In genomic region chr9:35517136-35517535, GRCh38 we compare ENCODE assay signal across 10 cellular contexts. TPM values are rescaled to one million over a fixed set of nuclear protein-coding genes. Genes with fewer than 3 reads are reported as not detected.
DNase-seq lines count a peak whose midpoint lies in the region; ATAC-seq, FAIRE-seq and TF ChIP-seq lines count a peak whose summit lies in the region.
"Had no signal": no experiment of that assay in that cellular context is flagged by ENCODE, and none has a peak within 500 bp of the region (broad histone marks: within the 10 kb centered on the region; RNA-seq: fewer than 3 reads in every experiment).

No MANE protein-coding gene starts in this region.

- intact Hi-C loops in gastrocnemius medialis (cut with DNase I; ENCODE audit: low total_unique reads): no loop called here

- peak overlapping the region; percentile 50 for H3K4me3 ChIP-seq in GM23248
- H3K4me3 ChIP-seq in astrocyte (ENCODE audit: insufficient read depth, low read depth, low read length): peak overlapping the region; percentile 2
- no peak overlapping the region for H3K4me3 ChIP-seq in keratinocyte (ENCODE audit: control insufficient read depth in 2 of 3, extremely low read depth in 1 of 3, insufficient read depth in 2 of 3, low read depth in 1 of 3, low read length in 3 of 3)
- no peak overlapping the region for H3K4me3 ChIP-seq in gastrocnemius medialis

- FAIRE-seq in astrocyte (lab: Jason Lieb, UNC) (no peak), keratinocyte (lab: Jason Lieb, UNC) (no peak)

- peaks cover 81% of the 10 kb centered on the region for H3K4me1 Mint-ChIP-seq in astrocyte (ENCODE audit: low read depth, unreplicated experiment)
- H3K4me1 Mint-ChIP-seq: activated B cell treated with CpG ODN at 0.5 μM for 24 hours had no signal

- H3F3A ChIP-seq in GM23248 (ENCODE audit: insufficient read depth): peaks cover 96% of the 10 kb centered on the region

- no peaks in the 10 kb centered on the region for H3K9me3 ChIP-seq in GM23248 (ENCODE audit: low read depth)
- no peaks in the 10 kb centered on the region for H3K9me3 ChIP-seq in astrocyte (ENCODE audit: insufficient read depth, low read depth, low read length)
- H3K9me3 ChIP-seq in keratinocyte (ENCODE audit: control insufficient read depth, low read depth, low read length): no peaks in the 10 kb centered on the region
- H3K9me3 ChIP-seq in gastrocnemius medialis: no peaks in the 10 kb centered on the region

- DNase-seq in GM23248: peak; percentile 47
- no peak for DNase-seq in astrocyte (ENCODE audit: low read depth)
- no peak for DNase-seq in keratinocyte (ENCODE audit: low read depth, low spot score)
- DNase-seq in gastrocnemius medialis: no peak
- no peak for DNase-seq in activated CD4-positive, alpha-beta T cell treated with anti-CD3 and anti-CD28 coated beads for 1 hour
- DNase-seq in mucosa of gallbladder (ENCODE audit: low spot score): no peak
- no peak for DNase-seq in stimulated activated naive CD4-positive, alpha-beta T cell treated with Interleukin-2 at 50 U/mL for 16 hours (lab: John Stamatoyannopoulos, UW)
- DNase-seq: activated B cell treated with CpG ODN at 0.5 μM for 24 hours, DMS79 treated with DMSO at 0.1 percent for 48 hours had no signal

- peak overlapping the region; percentile 82 for H3K4me2 ChIP-seq in GM23248 (ENCODE audit: unreplicated experiment)
- H3K4me2 ChIP-seq in astrocyte (ENCODE audit: low read length): peak overlapping the region; percentile 73
- H3K4me2 ChIP-seq in keratinocyte (ENCODE audit: control insufficient read depth, extremely low read depth, insufficient read depth, low read depth, low read length): peak overlapping the region; percentile 1

- H3K9me3 Mint-ChIP-seq in astrocyte (ENCODE audit: unreplicated experiment): no peaks in the 10 kb centered on the region
- H3K9me3 Mint-ChIP-seq: activated B cell treated with CpG ODN at 0.5 μM for 24 hours had no signal

- WGBS in GM23248 (ENCODE audit: low coverage in 1 of 2, low lambda C conversion rate in 2 of 2, missing lambda C conversion rate in 2 of 2), 2 experiments: 0 to 1% methylated on average over 3 of the region's 3 CpGs

- H3K9me1 ChIP-seq in keratinocyte (ENCODE audit: control insufficient read depth, extremely low read depth, insufficient read depth, low read length): no peaks in the 10 kb centered on the region

- H3K27ac ChIP-seq in GM23248: peak overlapping the region; percentile 98
- H3K27ac ChIP-seq in astrocyte (ENCODE audit: low read depth, low read length): peak overlapping the region; percentile 96
- peak overlapping the region; percentile 81 for H3K27ac ChIP-seq in keratinocyte (ENCODE audit: control insufficient read depth, insufficient read depth, low read length)
- H3K27ac ChIP-seq in gastrocnemius medialis: peak overlapping the region; percentile 86 to 95 (median 89)

- peaks cover 78% of the 10 kb centered on the region for H3K79me2 ChIP-seq in GM23248 (ENCODE audit: insufficient read depth)
- peaks cover 62% of the 10 kb centered on the region for H3K79me2 ChIP-seq in astrocyte (ENCODE audit: insufficient read depth, low read length)
- peaks cover 34% of the 10 kb centered on the region for H3K79me2 ChIP-seq in keratinocyte (ENCODE audit: control insufficient read depth, insufficient read depth, low read length)

- dilution Hi-C loops in keratinocyte (cut with MboI; ENCODE audit: extremely low pct_ligation_motif_present, low sequenced_read_pairs): no loop called here

- H3K27me3 ChIP-seq in GM23248 (replicated peaks; ENCODE audit: insufficient read depth) (no peaks in the 10 kb centered on the region), astrocyte (ENCODE audit: insufficient read depth, low read length) (no peaks in the 10 kb centered on the region), keratinocyte (ENCODE audit: control insufficient read depth, extremely low read depth, insufficient read depth, low read length) (no peaks in the 10 kb centered on the region), gastrocnemius medialis (no peaks in the 10 kb centered on the region)

- no peaks in the 10 kb centered on the region for H3K27me3 Mint-ChIP-seq in astrocyte (ENCODE audit: low read depth, unreplicated experiment)

- H3K27ac Mint-ChIP-seq in astrocyte (ENCODE audit: unreplicated experiment): peak overlapping the region; percentile 100
- H3K27ac Mint-ChIP-seq: activated B cell treated with CpG ODN at 0.5 μM for 24 hours had no signal

- peak overlapping the region; percentile 68 for H3K4me3 Mint-ChIP-seq in astrocyte (ENCODE audit: unreplicated experiment)
- H3K4me3 Mint-ChIP-seq: activated B cell treated with CpG ODN at 0.5 μM for 24 hours had no signal

- TF ChIP-seq CTCF in astrocyte (IDR thresholded peaks at IDR 0.05; ENCODE audit: insufficient read depth, low read depth, low read length) (no peak), keratinocyte (optimal IDR thresholded peaks at IDR 0.05 in 1 of 3, IDR thresholded peaks at IDR 0.05 in 1 of 3, conservative IDR thresholded peaks at IDR 0.05 in 1 of 3; ENCODE audit: extremely low read depth in 1 of 3, insufficient read depth in 2 of 3, low read length in 3 of 3) (no peak), gastrocnemius medialis (IDR thresholded peaks at IDR 0.05 in 4 of 5, conservative IDR thresholded peaks at IDR 0.05 in 1 of 5) (no peak)

- ATAC-seq in gastrocnemius medialis (no peak), HG03354 (IDR thresholded peaks at IDR 0.05; ENCODE audit: poor library complexity, severe bottlenecking, unreplicated experiment) (no peak)

- in situ Hi-C loops in GM23248 (cut with MboI): no loop called here
- in situ Hi-C loops in gastrocnemius medialis (cut with MboI; ENCODE audit: low sequenced_read_pairs in 4 of 4): no loop called here

- no peak for TF ChIP-seq POLR2A in gastrocnemius medialis (IDR thresholded peaks at IDR 0.05)

- H3K9ac ChIP-seq in GM23248 (peak overlapping the region; percentile 73), astrocyte (ENCODE audit: low read length) (peak overlapping the region; percentile 72), keratinocyte (ENCODE audit: control insufficient read depth, extremely low read depth, insufficient read depth, low read length) (peak overlapping the region; percentile 34)

- no peak overlapping the region for H2AFZ ChIP-seq in GM23248
- H2AFZ ChIP-seq in astrocyte (ENCODE audit: low read depth, low read length): no peak overlapping the region
- H2AFZ ChIP-seq in keratinocyte (ENCODE audit: control insufficient read depth, low read length): no peak overlapping the region

- peaks cover 98% of the 10 kb centered on the region for H3K4me1 ChIP-seq in GM23248 (ENCODE audit: insufficient read depth)
- peaks cover 71% of the 10 kb centered on the region for H3K4me1 ChIP-seq in astrocyte (ENCODE audit: insufficient read depth, low read length)
- H3K4me1 ChIP-seq in keratinocyte (ENCODE audit: control insufficient read depth, extremely low read depth, insufficient read depth, low read length): peaks cover 64% of the 10 kb centered on the region
- peaks cover 93 to 94% of the 10 kb centered on the region in 2 donors for H3K4me1 ChIP-seq in gastrocnemius medialis

- peaks cover 6% of the 10 kb centered on the region for H3K36me3 Mint-ChIP-seq in astrocyte (ENCODE audit: low read depth, unreplicated experiment)

- H3K9me2 ChIP-seq in GM23248 (ENCODE audit: insufficient read depth): no peaks in the 10 kb centered on the region

- H3K36me3 ChIP-seq in GM23248 (ENCODE audit: low read depth) (no peaks in the 10 kb centered on the region), astrocyte (ENCODE audit: insufficient read depth, low read length) (no peaks in the 10 kb centered on the region), keratinocyte (ENCODE audit: control insufficient read depth in 2 of 2, extremely low read depth in 1 of 2, insufficient read depth in 2 of 2, low read length in 2 of 2) (peaks cover 0 to 3% of the 10 kb centered on the region in 2 experiments), gastrocnemius medialis (no peaks in the 10 kb centered on the region)

- H4K20me1 ChIP-seq in GM23248 (ENCODE audit: insufficient read depth) (no peaks in the 10 kb centered on the region), astrocyte (ENCODE audit: insufficient read depth, low read length) (no peaks in the 10 kb centered on the region), keratinocyte (ENCODE audit: control insufficient read depth, extremely low read depth, insufficient read depth, low read length) (no peaks in the 10 kb centered on the region)

RNA-seq across cellular contexts. Expression of gene RUSC2, which starts 27.2 kb away (rescaled TPM):
- total RNA-seq in GM23248 (2014; rRNA removed; shearing (Covaris generic)): 74.0 and 78.4 TPM in 2 replicates
- polyA plus RNA-seq in GM23248 (2016; fragmentation: Nextera tagmentation; extraction: Ambion mirVana): 31.7 and 34.0 TPM in 2 replicates
- 63.8 and 67.4 TPM in 2 replicates for total RNA-seq in astrocyte
- polyA plus RNA-seq in keratinocyte: 4.2 to 7.9 TPM (median 6.3 TPM) in 3 replicates
- 1.8 TPM for polyA plus RNA-seq in keratinocyte (2011; ENCODE audit: low read depth)
- polyA plus RNA-seq in keratinocyte (2011; cell fraction: cytosol; rRNA removed): 4.0 and 5.0 TPM in 2 replicates
- polyA plus RNA-seq in keratinocyte (2011; cell fraction: nucleus; rRNA removed): 15.7 and 21.6 TPM in 2 replicates
- polyA plus RNA-seq in keratinocyte (2012; ENCODE audit: low replicate concordance): 4.4 and 8.1 TPM in 2 replicates
- 30.9 to 43.2 TPM (median 32.3 TPM) in 3 replicates for polyA minus RNA-seq in keratinocyte
- 14.2 TPM for polyA minus RNA-seq in keratinocyte (2011; cell fraction: cytosol; rRNA and poly(A)+ RNA removed)
- 17.0 and 18.2 TPM in 2 replicates for polyA minus RNA-seq in keratinocyte (2011; cell fraction: nucleus; rRNA and poly(A)+ RNA removed)
- 100 to 1,000 TPM in 1 of 4 donors, 10 to 100 TPM in 3; 20.8 to 166 (median 45.7) TPM for total RNA-seq in gastrocnemius medialis
- 35.2 TPM for total RNA-seq in mucosa of gallbladder

Comparison
In these comparisons a context has a peak if more than half of its experiments do, and no peak if none do; other contexts are left out.
1. H3K4me2 ChIP-seq: peak in every context shown above with its lines; median percentile 82 in GM23248; 73 in astrocyte; 1 in keratinocyte.
2. H3K4me3 ChIP-seq: peak in GM23248 (single experiment) and astrocyte (single experiment); none in keratinocyte (0 of 3) and gastrocnemius medialis (0 of 4).
3. Peak in every context shown above with its lines, with median percentiles within 50 percentile points of each other: H3K27ac ChIP-seq and H3K9ac ChIP-seq.